In genomic region chr5:151186052-151186451, GRCh38 we compare ENCODE assay signal across 22 cellular contexts.
"Had no signal": no experiment of that assay in that cellular context is flagged by ENCODE, and none has a peak within 500 bp of the region (broad histone marks: within the 10 kb centered on the region; RNA-seq: fewer than 3 reads in every experiment).

No MANE protein-coding gene starts in this region.

- ATAC-seq: foreskin keratinocyte had no signal

- DNase-seq: activated B cell treated with CpG ODN at 0.5 μM for 24 hours; activated CD4-positive, alpha-beta T cell treated with anti-CD3 and anti-CD28 coated beads, Interleukin-2, amount 50 U/mL, for 1 hour; activated CD8-positive, alpha-beta memory T cell treated with anti-CD3 and anti-CD28 coated beads, Interleukin-2, amount 50 U/mL, for 4 hours; activated naive CD8-positive, alpha-beta T cell treated with anti-CD3 and anti-CD28 coated beads, Interleukin-2, amount 10 ng/mL, durations not matched to agents 7 days and 5 days; activated T-cell treated with anti-CD3 and anti-CD28 coated beads, Interleukin-2, amount 50 U/mL, for 1 hour; amniotic stem cell; brain microvascular endothelial cell; cortex of kidney; endodermal cell; foreskin keratinocyte; heart left ventricle; hypothalamus; mesenchymal stem cell; posterior cingulate gyrus; right cardiac atrium; stimulated activated CD4-positive, alpha-beta T cell treated with anti-CD3 and anti-CD28 coated beads, Interleukin-15, amount 100 ng/mL, for 24 hours; stimulated activated CD4-positive, alpha-beta T cell treated with anti-CD3 and anti-CD28 coated beads, Interleukin-2, amount 100 ng/mL, for 24 hours; stimulated activated naive CD4-positive, alpha-beta T cell had no signal

- H3K4me1 ChIP-seq: esophagus muscularis mucosa, tibial nerve had no signal

- H3K27ac Mint-ChIP-seq: activated naive CD8-positive, alpha-beta T cell treated with anti-CD3 and anti-CD28 coated beads, Interleukin-2, amount 10 ng/mL, durations not matched to agents 7 days and 5 days; activated T-helper 2 cell treated with anti-CD3 and anti-CD28 coated beads, Interferon-gamma antibody, Interleukin-2, Interleukin-4, amounts not matched to agents 10 μg/mL and 5 μg/mL and 100 μg/mL, durations not matched to agents 14 hours and 24 hours and 36 hours; endodermal cell had no signal

- H3K27me3 Mint-ChIP-seq: activated B cell treated with CpG ODN at 0.5 μM for 24 hours; activated naive CD8-positive, alpha-beta T cell treated with anti-CD3 and anti-CD28 coated beads, Interleukin-2, amount 10 ng/mL, durations not matched to agents 7 days and 5 days had no signal

- H3K4me3 Mint-ChIP-seq: activated B cell treated with CpG ODN at 0.5 μM for 24 hours; activated naive CD8-positive, alpha-beta T cell treated with anti-CD3 and anti-CD28 coated beads, Interleukin-2, amount 10 ng/mL, durations not matched to agents 7 days and 5 days; endodermal cell; nephron had no signal

- H3K9me3 Mint-ChIP-seq: endodermal cell had no signal

- H3K36me3 ChIP-seq: brain microvascular endothelial cell had no signal

- H3K4me3 ChIP-seq: esophagus muscularis mucosa, heart left ventricle, tibial nerve had no signal

- H3K27ac ChIP-seq: brain microvascular endothelial cell, esophagus muscularis mucosa, foreskin keratinocyte, heart left ventricle, tibial nerve had no signal

- H3K27me3 ChIP-seq: brain microvascular endothelial cell, esophagus muscularis mucosa, foreskin keratinocyte, heart left ventricle, tibial nerve had no signal

- H3K4me1 Mint-ChIP-seq: endodermal cell had no signal

- H3K9me3 ChIP-seq: esophagus muscularis mucosa had no signal
